2 cellular contexts compared by ENCODE assay signal in the genomic region with DNA sequence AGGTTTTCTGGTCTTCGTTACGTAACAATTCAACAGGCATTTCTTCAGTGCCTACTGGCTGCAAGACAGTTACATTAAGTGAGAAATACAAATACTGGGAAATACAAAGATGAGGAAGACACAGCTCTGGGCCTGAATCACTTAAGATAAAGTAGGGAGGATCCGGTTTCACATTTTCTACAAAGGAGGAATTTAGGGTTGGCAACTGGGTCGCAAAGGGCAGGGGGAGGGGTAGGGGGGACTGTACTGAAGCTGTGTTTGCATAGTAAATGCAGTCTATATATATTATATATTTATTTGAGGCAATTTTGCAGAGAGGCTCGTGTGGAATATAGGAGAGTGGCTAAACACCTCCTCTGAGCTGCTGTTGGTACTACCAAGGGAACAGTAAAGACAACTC.
TF ChIP-seq lines count a peak whose summit lies in the region.

No MANE protein-coding gene starts in this region.

TF ChIP-seq in GM23338, 12 proteins besides CTCF, POLR2A, EP300 and RAD21 (continued from another document):
- TF ChIP-seq ZNF114 (CRISPR knock-in tag; IDR thresholded peaks at IDR 0.05) = no peak
- TF ChIP-seq, protein P1, sequence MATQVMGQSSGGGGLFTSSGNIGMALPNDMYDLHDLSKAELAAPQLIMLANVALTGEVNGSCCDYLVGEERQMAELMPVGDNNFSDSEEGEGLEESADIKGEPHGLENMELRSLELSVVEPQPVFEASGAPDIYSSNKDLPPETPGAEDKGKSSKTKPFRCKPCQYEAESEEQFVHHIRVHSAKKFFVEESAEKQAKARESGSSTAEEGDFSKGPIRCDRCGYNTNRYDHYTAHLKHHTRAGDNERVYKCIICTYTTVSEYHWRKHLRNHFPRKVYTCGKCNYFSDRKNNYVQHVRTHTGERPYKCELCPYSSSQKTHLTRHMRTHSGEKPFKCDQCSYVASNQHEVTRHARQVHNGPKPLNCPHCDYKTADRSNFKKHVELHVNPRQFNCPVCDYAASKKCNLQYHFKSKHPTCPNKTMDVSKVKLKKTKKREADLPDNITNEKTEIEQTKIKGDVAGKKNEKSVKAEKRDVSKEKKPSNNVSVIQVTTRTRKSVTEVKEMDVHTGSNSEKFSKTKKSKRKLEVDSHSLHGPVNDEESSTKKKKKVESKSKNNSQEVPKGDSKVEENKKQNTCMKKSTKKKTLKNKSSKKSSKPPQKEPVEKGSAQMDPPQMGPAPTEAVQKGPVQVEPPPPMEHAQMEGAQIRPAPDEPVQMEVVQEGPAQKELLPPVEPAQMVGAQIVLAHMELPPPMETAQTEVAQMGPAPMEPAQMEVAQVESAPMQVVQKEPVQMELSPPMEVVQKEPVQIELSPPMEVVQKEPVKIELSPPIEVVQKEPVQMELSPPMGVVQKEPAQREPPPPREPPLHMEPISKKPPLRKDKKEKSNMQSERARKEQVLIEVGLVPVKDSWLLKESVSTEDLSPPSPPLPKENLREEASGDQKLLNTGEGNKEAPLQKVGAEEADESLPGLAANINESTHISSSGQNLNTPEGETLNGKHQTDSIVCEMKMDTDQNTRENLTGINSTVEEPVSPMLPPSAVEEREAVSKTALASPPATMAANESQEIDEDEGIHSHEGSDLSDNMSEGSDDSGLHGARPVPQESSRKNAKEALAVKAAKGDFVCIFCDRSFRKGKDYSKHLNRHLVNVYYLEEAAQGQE (IDR thresholded peaks at IDR 0.05; ENCODE audit: unreplicated experiment) = no peak
- TF ChIP-seq EZH2phosphoT487 (IDR thresholded peaks at IDR 0.05; ENCODE audit: unreplicated experiment) = no peak
- no peak for TF ChIP-seq JUNB (IDR thresholded peaks at IDR 0.05; ENCODE audit: unreplicated experiment)
- no peak for TF ChIP-seq POLR2AphosphoS5 (IDR thresholded peaks at IDR 0.05; ENCODE audit: low read depth)
- TF ChIP-seq CREB1 (CRISPR knock-in tag; IDR thresholded peaks at IDR 0.05; ENCODE audit: low read depth) = no peak
- TF ChIP-seq, protein P2, sequence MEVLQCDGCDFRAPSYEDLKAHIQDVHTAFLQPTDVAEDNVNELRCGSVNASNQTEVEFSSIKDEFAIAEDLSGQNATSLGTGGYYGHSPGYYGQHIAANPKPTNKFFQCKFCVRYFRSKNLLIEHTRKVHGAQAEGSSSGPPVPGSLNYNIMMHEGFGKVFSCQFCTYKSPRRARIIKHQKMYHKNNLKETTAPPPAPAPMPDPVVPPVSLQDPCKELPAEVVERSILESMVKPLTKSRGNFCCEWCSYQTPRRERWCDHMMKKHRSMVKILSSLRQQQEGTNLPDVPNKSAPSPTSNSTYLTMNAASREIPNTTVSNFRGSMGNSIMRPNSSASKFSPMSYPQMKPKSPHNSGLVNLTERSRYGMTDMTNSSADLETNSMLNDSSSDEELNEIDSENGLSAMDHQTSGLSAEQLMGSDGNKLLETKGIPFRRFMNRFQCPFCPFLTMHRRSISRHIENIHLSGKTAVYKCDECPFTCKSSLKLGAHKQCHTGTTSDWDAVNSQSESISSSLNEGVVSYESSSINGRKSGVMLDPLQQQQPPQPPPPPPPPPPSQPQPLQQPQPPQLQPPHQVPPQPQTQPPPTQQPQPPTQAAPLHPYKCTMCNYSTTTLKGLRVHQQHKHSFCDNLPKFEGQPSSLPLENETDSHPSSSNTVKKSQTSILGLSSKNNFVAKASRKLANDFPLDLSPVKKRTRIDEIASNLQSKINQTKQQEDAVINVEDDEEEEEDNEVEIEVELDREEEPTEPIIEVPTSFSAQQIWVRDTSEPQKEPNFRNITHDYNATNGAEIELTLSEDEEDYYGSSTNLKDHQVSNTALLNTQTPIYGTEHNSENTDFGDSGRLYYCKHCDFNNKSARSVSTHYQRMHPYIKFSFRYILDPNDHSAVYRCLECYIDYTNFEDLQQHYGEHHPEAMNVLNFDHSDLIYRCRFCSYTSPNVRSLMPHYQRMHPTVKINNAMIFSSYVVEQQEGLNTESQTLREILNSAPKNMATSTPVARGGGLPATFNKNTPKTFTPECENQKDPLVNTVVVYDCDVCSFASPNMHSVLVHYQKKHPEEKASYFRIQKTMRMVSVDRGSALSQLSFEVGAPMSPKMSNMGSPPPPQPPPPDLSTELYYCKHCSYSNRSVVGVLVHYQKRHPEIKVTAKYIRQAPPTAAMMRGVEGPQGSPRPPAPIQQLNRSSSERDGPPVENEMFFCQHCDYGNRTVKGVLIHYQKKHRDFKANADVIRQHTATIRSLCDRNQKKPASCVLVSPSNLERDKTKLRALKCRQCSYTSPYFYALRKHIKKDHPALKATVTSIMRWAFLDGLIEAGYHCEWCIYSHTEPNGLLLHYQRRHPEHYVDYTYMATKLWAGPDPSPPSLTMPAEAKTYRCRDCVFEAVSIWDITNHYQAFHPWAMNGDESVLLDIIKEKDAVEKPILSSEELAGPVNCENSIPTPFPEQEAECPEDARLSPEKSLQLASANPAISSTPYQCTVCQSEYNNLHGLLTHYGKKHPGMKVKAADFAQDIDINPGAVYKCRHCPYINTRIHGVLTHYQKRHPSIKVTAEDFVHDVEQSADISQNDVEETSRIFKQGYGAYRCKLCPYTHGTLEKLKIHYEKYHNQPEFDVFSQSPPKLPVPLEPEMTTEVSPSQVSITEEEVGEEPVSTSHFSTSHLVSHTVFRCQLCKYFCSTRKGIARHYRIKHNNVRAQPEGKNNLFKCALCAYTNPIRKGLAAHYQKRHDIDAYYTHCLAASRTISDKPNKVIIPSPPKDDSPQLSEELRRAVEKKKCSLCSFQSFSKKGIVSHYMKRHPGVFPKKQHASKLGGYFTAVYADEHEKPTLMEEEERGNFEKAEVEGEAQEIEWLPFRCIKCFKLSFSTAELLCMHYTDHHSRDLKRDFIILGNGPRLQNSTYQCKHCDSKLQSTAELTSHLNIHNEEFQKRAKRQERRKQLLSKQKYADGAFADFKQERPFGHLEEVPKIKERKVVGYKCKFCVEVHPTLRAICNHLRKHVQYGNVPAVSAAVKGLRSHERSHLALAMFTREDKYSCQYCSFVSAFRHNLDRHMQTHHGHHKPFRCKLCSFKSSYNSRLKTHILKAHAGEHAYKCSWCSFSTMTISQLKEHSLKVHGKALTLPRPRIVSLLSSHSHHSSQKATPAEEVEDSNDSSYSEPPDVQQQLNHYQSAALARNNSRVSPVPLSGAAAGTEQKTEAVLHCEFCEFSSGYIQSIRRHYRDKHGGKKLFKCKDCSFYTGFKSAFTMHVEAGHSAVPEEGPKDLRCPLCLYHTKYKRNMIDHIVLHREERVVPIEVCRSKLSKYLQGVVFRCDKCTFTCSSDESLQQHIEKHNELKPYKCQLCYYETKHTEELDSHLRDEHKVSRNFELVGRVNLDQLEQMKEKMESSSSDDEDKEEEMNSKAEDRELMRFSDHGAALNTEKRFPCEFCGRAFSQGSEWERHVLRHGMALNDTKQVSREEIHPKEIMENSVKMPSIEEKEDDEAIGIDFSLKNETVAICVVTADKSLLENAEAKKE (CRISPR knock-in tag; IDR thresholded peaks at IDR 0.05) = no peak
- TF ChIP-seq EZH2 (IDR thresholded peaks at IDR 0.05; ENCODE audit: low read depth, unreplicated experiment) = no peak
- no peak for TF ChIP-seq ZNF331 (CRISPR knock-in tag; IDR thresholded peaks at IDR 0.05; ENCODE audit: low read depth)
- TF ChIP-seq, protein P3, sequence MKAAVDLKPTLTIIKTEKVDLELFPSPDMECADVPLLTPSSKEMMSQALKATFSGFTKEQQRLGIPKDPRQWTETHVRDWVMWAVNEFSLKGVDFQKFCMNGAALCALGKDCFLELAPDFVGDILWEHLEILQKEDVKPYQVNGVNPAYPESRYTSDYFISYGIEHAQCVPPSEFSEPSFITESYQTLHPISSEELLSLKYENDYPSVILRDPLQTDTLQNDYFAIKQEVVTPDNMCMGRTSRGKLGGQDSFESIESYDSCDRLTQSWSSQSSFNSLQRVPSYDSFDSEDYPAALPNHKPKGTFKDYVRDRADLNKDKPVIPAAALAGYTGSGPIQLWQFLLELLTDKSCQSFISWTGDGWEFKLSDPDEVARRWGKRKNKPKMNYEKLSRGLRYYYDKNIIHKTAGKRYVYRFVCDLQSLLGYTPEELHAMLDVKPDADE (IDR thresholded peaks at IDR 0.05) = no peak

TF ChIP-seq in endothelial cell of umbilical vein, 7 proteins besides CTCF, POLR2A, EP300 and RAD21:
- TF ChIP-seq, protein P4, sequence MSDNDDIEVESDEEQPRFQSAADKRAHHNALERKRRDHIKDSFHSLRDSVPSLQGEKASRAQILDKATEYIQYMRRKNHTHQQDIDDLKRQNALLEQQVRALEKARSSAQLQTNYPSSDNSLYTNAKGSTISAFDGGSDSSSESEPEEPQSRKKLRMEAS (IDR thresholded peaks at IDR 0.05; ENCODE audit: insufficient read depth, insufficient read length) = no peak
- no peak for TF ChIP-seq JUN (IDR thresholded peaks at IDR 0.05; ENCODE audit: borderline replicate concordance, insufficient read depth, insufficient read length, low read depth)
- TF ChIP-seq GATA2 (IDR thresholded peaks at IDR 0.05; ENCODE audit: insufficient read depth, insufficient read length, low read depth, low read length) = no peak
- no peak for TF ChIP-seq MYC (IDR thresholded peaks at IDR 0.05; ENCODE audit: low read depth, low read length)
- TF ChIP-seq EZH2 (IDR thresholded peaks at IDR 0.05; ENCODE audit: borderline replicate concordance, low read depth, low read length, severe bottlenecking) = no peak
- no peak for TF ChIP-seq FOS (IDR thresholded peaks at IDR 0.05; ENCODE audit: borderline replicate concordance, insufficient read depth, low read length)
- TF ChIP-seq POLR2AphosphoS5 (IDR thresholded peaks at IDR 0.05; ENCODE audit: insufficient read depth, low read depth, low read length) = no peak
